Comparison of ENCODE assay signal across 22 cellular contexts in genomic region chr13:107121793-107122192, GRCh38.
DNase-seq lines count a peak whose midpoint lies in the region; ATAC-seq, FAIRE-seq and TF ChIP-seq lines count a peak whose summit lies in the region.
"Had no signal": no experiment of that assay in that cellular context is flagged by ENCODE, and none has a peak within 500 bp of the region (broad histone marks: within the 10 kb centered on the region; RNA-seq: fewer than 3 reads in every experiment).

No MANE protein-coding gene starts in this region.

- CTCF ChIA-PET in MCF 10A (lab: Yijun Ruan, JAX) = interaction anchor here (0.7 kb wide), 1 partner anchor 793 kb away, joined by 3 read pairs; no protein-coding TSS in a partner anchor
- CTCF ChIA-PET in PC-3 (lab: Charles Lee) = no interaction called here

- no peak overlapping the region for H4K8ac ChIP-seq in mesendoderm (ENCODE audit: low read depth, low read length)

- intact Hi-C loops in MCF 10A (cut with micrococcal nuclease) (loop anchor here (5.0 kb wide), 1 partner anchor 554 kb away; the partner anchor contains the start of gene ARGLU1), PC-3 (cut with micrococcal nuclease) (no loop called here)

- no peak overlapping the region for H2BK15ac ChIP-seq in mesendoderm (replicated peaks; ENCODE audit: low read depth)

- WGBS in hepatocyte (ENCODE audit: low lambda C conversion rate, missing lambda C conversion rate) = 23% methylated on average over 1 of the region's 1 CpG
- no CpG with 5 or more reads among the region's 1 CpG for WGBS in mesendoderm (ENCODE audit: extremely low coverage, insufficient coverage, low lambda C conversion rate)

- H4K5ac ChIP-seq in mesendoderm (ENCODE audit: low read length) = no peak overlapping the region

- no peak for ATAC-seq in PC-3
- ATAC-seq: GM12878, GM23338 had no signal

- no peak overlapping the region for H2AFZ ChIP-seq in hepatocyte
- no peak overlapping the region for H2AFZ ChIP-seq in PC-3 (ENCODE audit: low read length)
- H2AFZ ChIP-seq: GM23338 had no signal

- in situ Hi-C loops in ACHN (cut with HindIII; ENCODE audit: low pct_ligation_motif_present, low pct_unique_long_range_greater_than_20kb, low sequenced_read_pairs) = no loop called here

- H3K27ac Mint-ChIP-seq in MCF 10A (ENCODE audit: low read depth, unreplicated experiment) = no peak overlapping the region
- H3K27ac Mint-ChIP-seq: B cell; CD14-positive monocyte; CD4-positive, alpha-beta T cell; CD8-positive, alpha-beta memory T cell; GM23338; HFFc6 had no signal

- H3K27me3 Mint-ChIP-seq in MCF 10A (ENCODE audit: insufficient read depth, unreplicated experiment) = no peaks in the 10 kb centered on the region
- H3K27me3 Mint-ChIP-seq: B cell; CD4-positive, alpha-beta T cell; CD8-positive, alpha-beta memory T cell had no signal

- FAIRE-seq in H54 (lab: Jason Lieb, UNC) = peak; percentile 50
- no peak for FAIRE-seq in RCC 7860 (lab: Jason Lieb, UNC)
- FAIRE-seq: D721Med, GM12878 had no signal

- peaks cover 66% of the 10 kb centered on the region for H3K4me1 ChIP-seq in BLaER1
- peaks cover 18% of the 10 kb centered on the region for H3K4me1 ChIP-seq in hepatocyte (ENCODE audit: insufficient read depth)
- no peaks in the 10 kb centered on the region for H3K4me1 ChIP-seq in mesendoderm (ENCODE audit: control insufficient read depth, low read depth, low read length)
- no peaks in the 10 kb centered on the region for H3K4me1 ChIP-seq in PC-3 (ENCODE audit: insufficient read depth, low read length)
- H3K4me1 ChIP-seq: HAP-1 had no signal

- TF ChIP-seq POLR2A in H54 (IDR thresholded peaks at IDR 0.05; ENCODE audit: low read depth, low read length) = no peak

- H2AK5ac ChIP-seq in mesendoderm (ENCODE audit: low read length) = no peak overlapping the region

- no peak for TF ChIP-seq CTCF in hepatocyte (IDR thresholded peaks at IDR 0.05; ENCODE audit: poor library complexity)
- TF ChIP-seq CTCF in MCF 10A (IDR thresholded peaks at IDR 0.05; ENCODE audit: unreplicated experiment) = no peak
- no peak for TF ChIP-seq CTCF in PC-3 (conservative IDR thresholded peaks at IDR 0.05; ENCODE audit: low read depth, low read length)

- H3K36me3 ChIP-seq in BLaER1 (peaks cover 24% of the 10 kb centered on the region), hepatocyte (replicated peaks; ENCODE audit: insufficient read depth, low read depth) (no peaks in the 10 kb centered on the region), mesendoderm (ENCODE audit: control insufficient read depth, insufficient read depth, low read length) (no peaks in the 10 kb centered on the region), PC-3 (ENCODE audit: low read depth, low read length) (no peaks in the 10 kb centered on the region)
- H3K36me3 ChIP-seq: HAP-1 had no signal

- H3K36me3 Mint-ChIP-seq in MCF 10A (ENCODE audit: insufficient read depth, unreplicated experiment) = no peaks in the 10 kb centered on the region
- H3K36me3 Mint-ChIP-seq: CD14-positive monocyte; CD8-positive, alpha-beta memory T cell had no signal

- no peak overlapping the region for H3K4ac ChIP-seq in mesendoderm (ENCODE audit: low read depth, low read length)

- H3K4me1 Mint-ChIP-seq in MCF 10A (ENCODE audit: insufficient read depth, unreplicated experiment) = peaks cover 12% of the 10 kb centered on the region
- H3K4me1 Mint-ChIP-seq: B cell; CD14-positive monocyte; CD8-positive, alpha-beta memory T cell had no signal

- no peak for DNase-seq in H54 (ENCODE audit: insufficient read length, low spot score)
- DNase-seq in hepatocyte (ENCODE audit: low spot score) = no peak
- peak; percentile 25 for DNase-seq in mesendoderm
- DNase-seq in MCF 10A (ENCODE audit: unreplicated experiment) = no peak
- DNase-seq in PC-3 = no peak
- DNase-seq in RCC 7860 (ENCODE audit: low spot score) = no peak
- DNase-seq in ACHN = no peak
- DNase-seq: CD4-positive, alpha-beta T cell; CD8-positive, alpha-beta memory T cell; DMS 273 treated with DMSO at 0.1 percent for 48 hours; DMS79; EL; GDM1; HFFc6 had no signal

- H3K79me1 ChIP-seq in mesendoderm (ENCODE audit: low read length) = no peaks in the 10 kb centered on the region

- H2BK5ac ChIP-seq in mesendoderm (ENCODE audit: low read length) = no peak overlapping the region

- H3F3A ChIP-seq in PC-3 (ENCODE audit: low read length, unreplicated experiment) = no peaks in the 10 kb centered on the region

- H3K23ac ChIP-seq in mesendoderm (ENCODE audit: low read length) = no peak overlapping the region

- H3K27me3 ChIP-seq in BLaER1 = no peaks in the 10 kb centered on the region
- no peaks in the 10 kb centered on the region for H3K27me3 ChIP-seq in hepatocyte
- no peaks in the 10 kb centered on the region for H3K27me3 ChIP-seq in mesendoderm (ENCODE audit: insufficient read depth, low read length, poor library complexity)
- H3K27me3 ChIP-seq in PC-3 (ENCODE audit: low read length) = peaks cover 43% of the 10 kb centered on the region
- H3K27me3 ChIP-seq: BLaER1 treated with 17β-estradiol and CSF1 and Interleukin-3, amounts not matched to agents 10 nM and 100 nM had no signal

- no peak overlapping the region for H3K56ac ChIP-seq in mesendoderm (ENCODE audit: low read length)

- H3K9ac ChIP-seq in BLaER1 (no peak overlapping the region), mesendoderm (ENCODE audit: low read length) (no peak overlapping the region), PC-3 (ENCODE audit: low read length) (no peak overlapping the region)
- H3K9ac ChIP-seq: BLaER1 treated with 17β-estradiol and CSF1 and Interleukin-3, amounts not matched to agents 10 nM and 100 nM had no signal

- H3K79me2 ChIP-seq in hepatocyte (no peaks in the 10 kb centered on the region), mesendoderm (ENCODE audit: control insufficient read depth, insufficient read depth, low read length) (no peaks in the 10 kb centered on the region), PC-3 (ENCODE audit: low read length) (no peaks in the 10 kb centered on the region)

- no peak overlapping the region for H2BK120ac ChIP-seq in mesendoderm (ENCODE audit: low read depth, low read length)

- no peaks in the 10 kb centered on the region for H4K20me1 ChIP-seq in BLaER1
- no peaks in the 10 kb centered on the region for H4K20me1 ChIP-seq in hepatocyte (ENCODE audit: insufficient read depth, poor library complexity, severe bottlenecking)
- no peaks in the 10 kb centered on the region for H4K20me1 ChIP-seq in PC-3 (ENCODE audit: low read length)
- H4K20me1 ChIP-seq: BLaER1 treated with 17β-estradiol and CSF1 and Interleukin-3, amounts not matched to agents 10 nM and 100 nM had no signal

- no peak overlapping the region for H3K18ac ChIP-seq in mesendoderm (ENCODE audit: low read length)

- POLR2A ChIA-PET in MCF 10A (lab: Yijun Ruan, JAX) = interaction anchor here (1.2 kb wide), 1 partner anchor 555 kb away, joined by 3 read pairs; no protein-coding TSS in a partner anchor
- POLR2A ChIA-PET in PC-3 (lab: Charles Lee; ENCODE audit: unreplicated experiment) = no interaction called here

- H3K9me3 Mint-ChIP-seq in MCF 10A (ENCODE audit: unreplicated experiment) = no peaks in the 10 kb centered on the region
- H3K9me3 Mint-ChIP-seq: CD4-positive, alpha-beta T cell; GM23338 had no signal

- no peaks in the 10 kb centered on the region for H3K9me2 ChIP-seq in hepatocyte (replicated peaks; ENCODE audit: insufficient read depth)
- H3K9me2 ChIP-seq in PC-3 (replicated peaks; ENCODE audit: low read length) = no peaks in the 10 kb centered on the region

- H3K9me3 ChIP-seq in BLaER1 = peaks cover 13% of the 10 kb centered on the region
- H3K9me3 ChIP-seq in hepatocyte (ENCODE audit: low read depth) = no peaks in the 10 kb centered on the region
- H3K9me3 ChIP-seq in PC-3 (ENCODE audit: low read length) = no peaks in the 10 kb centered on the region
- H3K9me3 ChIP-seq: HAP-1 had no signal

- H3K4me2 ChIP-seq in BLaER1 (0 out of 2 replicates have a peak overlapping the region, but pooled peaks have one; percentile 18), hepatocyte (no peak overlapping the region), mesendoderm (ENCODE audit: low read length) (no peak overlapping the region), PC-3 (ENCODE audit: low read length) (no peak overlapping the region)
- H3K4me2 ChIP-seq: GM23338 had no signal

- H3K4me3 Mint-ChIP-seq in MCF 10A (ENCODE audit: unreplicated experiment) = no peak overlapping the region
- H3K4me3 Mint-ChIP-seq: B cell; CD14-positive monocyte; CD4-positive, alpha-beta T cell; CD8-positive, alpha-beta memory T cell; GM23338; HFFc6 had no signal

- H3K4me3 ChIP-seq in BLaER1 = no peak overlapping the region
- H3K4me3 ChIP-seq in hepatocyte = no peak overlapping the region
- H3K4me3 ChIP-seq in mesendoderm (ENCODE audit: low read length) = no peak overlapping the region
- H3K4me3 ChIP-seq in PC-3 (ENCODE audit: low read length) = no peak overlapping the region
- H3K4me3 ChIP-seq: GM12878, GM23338, HAP-1 had no signal

- BruUV-seq in MCF 10A (replicated peaks; lab: Mats Ljungman, UMichigan) = no TSS peak
- no TSS peak for BruUV-seq in PC-3 (replicated peaks; lab: Mats Ljungman, UMichigan)

- H3K27ac ChIP-seq in BLaER1 (no peak overlapping the region), hepatocyte (peak overlapping the region; percentile 40), mesendoderm (ENCODE audit: low read depth, low read length) (no peak overlapping the region), PC-3 (ENCODE audit: low read length) (no peak overlapping the region)
- H3K27ac ChIP-seq: BLaER1 treated with 17β-estradiol and CSF1 and Interleukin-3, amounts not matched to agents 10 nM and 100 nM had no signal
